ENCODE assay signal across 10 cellular contexts in genomic region chr20:63650486-63650885, GRCh38. TPM values are rescaled to one million over a fixed set of nuclear protein-coding genes. Genes with fewer than 3 reads are reported as not detected.
DNase-seq lines count a peak whose midpoint lies in the region; ATAC-seq and TF ChIP-seq lines count a peak whose summit lies in the region.
"Not testable (repeated sequence)": the region's sequence is repeated elsewhere in the genome, so short reads cannot be mapped to it uniquely, and the experiment has no call there.
"Had no signal": no experiment of that assay in that cellular context is flagged by ENCODE, and none has a peak within 500 bp of the region (broad histone marks: within the 10 kb centered on the region; RNA-seq: fewer than 3 reads in every experiment).

No MANE protein-coding gene starts in this region.

- ATAC-seq in RWPE2 (ENCODE audit: low read depth); central memory CD8-positive, alpha-beta T cell (replicated peaks; ENCODE audit: extremely low read depth, poor library complexity, severe bottlenecking): not testable (repeated sequence)

- DNase-seq in RWPE2 (ENCODE audit: low spot score) = peak; percentile 79
- DNase-seq in central memory CD8-positive, alpha-beta T cell (ENCODE audit: low spot score in 2 of 2); glutamatergic neuron: not testable (repeated sequence)

- H3K4me1 Mint-ChIP-seq in central memory CD8-positive, alpha-beta T cell = peaks cover 25% of the 10 kb centered on the region
- peaks cover 17% of the 10 kb centered on the region for H3K4me1 Mint-ChIP-seq in glutamatergic neuron (ENCODE audit: low read depth, unreplicated experiment)

- H3K27me3 ChIP-seq in RWPE2 (ENCODE audit: insufficient read depth, poor library complexity, severe bottlenecking) = peaks cover 22% of the 10 kb centered on the region

- not testable (repeated sequence) for H3K4me3 ChIP-seq in RWPE2 (ENCODE audit: severe bottlenecking)

- H3K27ac Mint-ChIP-seq in central memory CD8-positive, alpha-beta T cell (ENCODE audit: low read depth) = peak overlapping the region; percentile 89
- not testable (repeated sequence) for H3K27ac Mint-ChIP-seq in glutamatergic neuron (ENCODE audit: unreplicated experiment)

- TF ChIP-seq CTCF in RWPE2 (IDR thresholded peaks at IDR 0.05; ENCODE audit: poor library complexity, severe bottlenecking); glutamatergic neuron (IDR thresholded peaks at IDR 0.05; ENCODE audit: partially characterized antibody, unreplicated experiment): not testable (repeated sequence)

- not testable (repeated sequence) for H3K4me3 Mint-ChIP-seq in central memory CD8-positive, alpha-beta T cell
- peak overlapping the region; percentile 97 for H3K4me3 Mint-ChIP-seq in glutamatergic neuron (ENCODE audit: unreplicated experiment)

- H3K36me3 ChIP-seq in RWPE2 (ENCODE audit: low read depth) = not testable (repeated sequence)

- not testable (repeated sequence) for H3K27ac ChIP-seq in RWPE2 (ENCODE audit: poor library complexity, severe bottlenecking)

- peaks cover 10% of the 10 kb centered on the region for H3K36me3 Mint-ChIP-seq in central memory CD8-positive, alpha-beta T cell (ENCODE audit: insufficient read depth)
- not testable (repeated sequence) for H3K36me3 Mint-ChIP-seq in glutamatergic neuron (ENCODE audit: unreplicated experiment)

- not testable (repeated sequence) for H3K4me1 ChIP-seq in RWPE2 (ENCODE audit: insufficient read depth, poor library complexity, severe bottlenecking)

- H3K27me3 Mint-ChIP-seq in central memory CD8-positive, alpha-beta T cell; glutamatergic neuron (ENCODE audit: unreplicated experiment): not testable (repeated sequence)

- not testable (repeated sequence) for H3K9me3 ChIP-seq in RWPE2 (ENCODE audit: severe bottlenecking)

- H3K9me3 Mint-ChIP-seq in central memory CD8-positive, alpha-beta T cell; glutamatergic neuron (ENCODE audit: unreplicated experiment): not testable (repeated sequence)

RNA-seq across cellular contexts. Expression of gene STMN3, which starts 2.7 kb away (rescaled TPM):
- 459 TPM for total RNA-seq in glutamatergic neuron (ENCODE audit: unreplicated experiment)

RNA-seq across cellular contexts. Expression of gene RTEL1, which starts 7.6 kb away (rescaled TPM):
- 36.3 TPM for total RNA-seq in glutamatergic neuron (ENCODE audit: unreplicated experiment)

RNA-seq across cellular contexts. Expression of gene GMEB2, which starts 23.6 kb away (rescaled TPM):
- total RNA-seq in glutamatergic neuron (ENCODE audit: unreplicated experiment) = 12.8 TPM

RNA-seq across cellular contexts. Expression of gene TNFRSF6B, which starts 46.0 kb away (rescaled TPM):
- total RNA-seq in glutamatergic neuron (ENCODE audit: unreplicated experiment) = not detected
- total RNA-seq: A673; B cell; Caco-2; Calu3; CD4-positive, alpha-beta memory T cell; CD4-positive, CD25-positive, alpha-beta regulatory T cell; CD8-positive, alpha-beta memory T cell had no signal

RNA-seq across cellular contexts. Expression of gene ARFRP1, which starts 57.3 kb away (rescaled TPM):
- total RNA-seq in glutamatergic neuron (ENCODE audit: unreplicated experiment) = 51.9 TPM
